ENCODE assay signal across 21 cellular contexts in the genomic region with DNA sequence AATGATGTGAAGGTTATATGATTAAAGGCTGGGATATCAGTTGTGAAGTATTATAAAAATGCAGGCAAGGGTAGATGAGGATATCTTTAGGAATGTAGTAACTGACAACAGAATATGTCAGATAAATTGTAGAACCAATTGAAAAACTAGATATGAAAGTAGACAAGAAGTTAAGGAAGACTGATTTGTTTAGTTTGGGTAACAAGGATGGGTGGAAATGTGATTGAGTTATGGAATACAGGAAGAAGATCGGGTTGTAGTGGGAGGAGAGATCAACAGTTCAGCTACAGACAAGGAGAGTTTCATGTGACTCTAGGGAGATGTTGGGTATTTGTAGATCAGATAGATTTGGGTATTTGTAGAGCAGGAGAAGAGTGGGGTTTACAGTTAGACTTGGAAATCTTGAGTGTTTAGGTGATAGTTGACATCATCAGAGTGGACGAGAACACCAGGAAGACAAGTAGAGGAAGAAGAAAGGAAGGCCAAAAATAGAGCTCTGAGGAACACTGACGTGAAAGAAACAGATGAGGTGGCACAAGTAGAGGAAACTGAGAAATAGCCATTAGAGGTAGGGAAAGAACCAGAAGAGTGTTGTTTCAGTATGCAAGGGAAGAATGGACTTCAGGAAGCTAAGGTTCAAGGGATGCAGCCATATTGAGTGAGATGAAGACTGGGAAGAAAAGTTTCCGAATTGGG. TPM values are rescaled to one million over a fixed set of nuclear protein-coding genes. Genes with fewer than 3 reads are reported as not detected.
A peak's percentile ranks its signal among the peaks of the same experiment; 100 is the strongest.
DNase-seq lines count a peak whose midpoint lies in the region; ATAC-seq and TF ChIP-seq lines count a peak whose summit lies in the region.
"Had no signal": no experiment of that assay in that cellular context is flagged by ENCODE, and none has a peak within 500 bp of the region (broad histone marks: within the 10 kb centered on the region; RNA-seq: fewer than 3 reads in every experiment).

No MANE protein-coding gene starts in this region.

- H3K27me3 Mint-ChIP-seq in activated T-helper 2 cell treated with anti-CD3 and anti-CD28 coated beads, Interferon-gamma antibody, Interleukin-2, Interleukin-4, amounts not matched to agents 10 μg/mL and 5 μg/mL and 100 μg/mL, durations not matched to agents 14 hours and 24 hours and 36 hours (ENCODE audit: low read depth) = peaks cover 10% of the 10 kb centered on the region

- H3K4me3 Mint-ChIP-seq in activated T-helper 2 cell treated with anti-CD3 and anti-CD28 coated beads, Interferon-gamma antibody, Interleukin-2, Interleukin-4, amounts not matched to agents 10 μg/mL and 5 μg/mL and 100 μg/mL, durations not matched to agents 14 hours and 24 hours and 36 hours (ENCODE audit: low read depth) = no peak overlapping the region
- H3K4me3 Mint-ChIP-seq: CD4-positive, CD25-positive, alpha-beta regulatory T cell had no signal

- H3K27me3 ChIP-seq in Karpas-422 (ENCODE audit: low read length) = no peaks in the 10 kb centered on the region
- no peaks in the 10 kb centered on the region for H3K27me3 ChIP-seq in lower lobe of right lung (ENCODE audit: low read depth)
- H3K27me3 ChIP-seq: BE2C had no signal

- H3K9me3 ChIP-seq in Karpas-422 (ENCODE audit: low read length) = no peaks in the 10 kb centered on the region
- no peaks in the 10 kb centered on the region for H3K9me3 ChIP-seq in lower lobe of right lung
- H3K9me3 ChIP-seq: A549, BE2C, MG63 had no signal

- H3K4me3 ChIP-seq in Karpas-422 (ENCODE audit: low read length) (no peak overlapping the region), lower lobe of right lung (no peak overlapping the region)
- H3K4me3 ChIP-seq: A549, MG63 had no signal

- no peak overlapping the region for H3K27ac Mint-ChIP-seq in activated T-helper 2 cell treated with anti-CD3 and anti-CD28 coated beads, Interferon-gamma antibody, Interleukin-2, Interleukin-4, amounts not matched to agents 10 μg/mL and 5 μg/mL and 100 μg/mL, durations not matched to agents 14 hours and 24 hours and 36 hours
- H3K27ac Mint-ChIP-seq: CD4-positive, CD25-positive, alpha-beta regulatory T cell had no signal

- intact Hi-C loops in activated T-helper 2 cell treated with anti-CD3 and anti-CD28 coated beads, Interferon-gamma antibody, Interleukin-2, Interleukin-4, amounts not matched to agents 10 μg/mL and 5 μg/mL and 100 μg/mL, durations not matched to agents 14 hours and 24 hours and 36 hours (cut with micrococcal nuclease) = no loop called here
- intact Hi-C loops in lower lobe of right lung (cut with DNase I) = no loop called here

- no peak for TF ChIP-seq CTCF in lower lobe of right lung (IDR thresholded peaks at IDR 0.05)

- no peaks in the 10 kb centered on the region for H3K4me1 Mint-ChIP-seq in activated T-helper 2 cell treated with anti-CD3 and anti-CD28 coated beads, Interferon-gamma antibody, Interleukin-2, Interleukin-4, amounts not matched to agents 10 μg/mL and 5 μg/mL and 100 μg/mL, durations not matched to agents 14 hours and 24 hours and 36 hours (ENCODE audit: low read depth)
- H3K4me1 Mint-ChIP-seq: CD4-positive, CD25-positive, alpha-beta regulatory T cell had no signal

- H3K9ac ChIP-seq in Karpas-422 (ENCODE audit: low read length) = no peak overlapping the region

- DNase-seq in GM03348 (ENCODE audit: low spot score) (peak; percentile 15), Karpas-422 (peak; percentile 16), amniotic epithelial cell (ENCODE audit: low read depth) (peak; percentile 59), iris pigment epithelial cell (ENCODE audit: low read depth) (peak; percentile 36), NCI-H82 (lab: John Stamatoyannopoulos, UW) (no peak), lower lobe of right lung (no peak)
- no peak for DNase-seq in activated T-helper 2 cell treated with anti-CD3 and anti-CD28 coated beads, Interferon-gamma antibody, Interleukin-2, Interleukin-4, amounts not matched to agents 10 μg/mL and 5 μg/mL and 100 μg/mL, durations not matched to agents 14 hours and 24 hours and 36 hours (ENCODE audit: low spot score)
- DNase-seq: BE2C; CD4-positive, CD25-positive, alpha-beta regulatory T cell; DMS 273 treated with DMSO at 0.1 percent for 48 hours; MG63; NCI-H1092 treated with DMSO at 0.1 percent for 48 hours; NCI-H1436 treated with DMSO at 0.1 percent for 48 hours; NCI-H2029; NCI-H345; NCI-H524; NCI-H774; Right ventricle myocardium superior; T-helper 2 cell had no signal

- H3K9me3 Mint-ChIP-seq in activated T-helper 2 cell treated with anti-CD3 and anti-CD28 coated beads, Interferon-gamma antibody, Interleukin-2, Interleukin-4, amounts not matched to agents 10 μg/mL and 5 μg/mL and 100 μg/mL, durations not matched to agents 14 hours and 24 hours and 36 hours = no peaks in the 10 kb centered on the region

- no peak overlapping the region for H2AFZ ChIP-seq in Karpas-422 (ENCODE audit: low read length)

- no peak overlapping the region for H3K27ac ChIP-seq in Karpas-422 (ENCODE audit: low read length)
- H3K27ac ChIP-seq in lower lobe of right lung = no peak overlapping the region
- H3K27ac ChIP-seq: A549 had no signal

- no peaks in the 10 kb centered on the region for H3K4me1 ChIP-seq in Karpas-422 (ENCODE audit: low read length)
- H3K4me1 ChIP-seq in lower lobe of right lung = no peaks in the 10 kb centered on the region
- H3K4me1 ChIP-seq: A549, BE2C had no signal

- H3K36me3 Mint-ChIP-seq in activated T-helper 2 cell treated with anti-CD3 and anti-CD28 coated beads, Interferon-gamma antibody, Interleukin-2, Interleukin-4, amounts not matched to agents 10 μg/mL and 5 μg/mL and 100 μg/mL, durations not matched to agents 14 hours and 24 hours and 36 hours (ENCODE audit: low read depth) = no peaks in the 10 kb centered on the region
- H3K36me3 Mint-ChIP-seq: CD4-positive, CD25-positive, alpha-beta regulatory T cell had no signal

- H3K79me2 ChIP-seq in Karpas-422 (ENCODE audit: low read length) = no peaks in the 10 kb centered on the region

- H3K4me2 ChIP-seq in Karpas-422 (ENCODE audit: low read depth, low read length, poor library complexity, severe bottlenecking) = no peak overlapping the region
- H3K4me2 ChIP-seq: A549 had no signal

- ATAC-seq in GM18909 (IDR thresholded peaks at IDR 0.05; ENCODE audit: poor library complexity, unreplicated experiment) = no peak
- ATAC-seq in lower lobe of right lung = no peak
- ATAC-seq: A549 had no signal

- no peaks in the 10 kb centered on the region for H3K36me3 ChIP-seq in Karpas-422 (ENCODE audit: insufficient read depth, low read length)
- H3K36me3 ChIP-seq in lower lobe of right lung = no peaks in the 10 kb centered on the region
- H3K36me3 ChIP-seq: BE2C, MG63 had no signal

- no peaks in the 10 kb centered on the region; the same call in 1 of the 2 replicates for H4K20me1 ChIP-seq in Karpas-422 (ENCODE audit: insufficient read depth, low read depth, low read length)

- no peaks in the 10 kb centered on the region for H3K9me2 ChIP-seq in Karpas-422 (replicated peaks; ENCODE audit: insufficient read depth, low read length)

RNA-seq across cellular contexts. Expression of a gene that starts 12.1 kb away (rescaled TPM):
- total RNA-seq in Karpas-422 (2014; rRNA removed; shearing (Covaris generic); ENCODE audit: low replicate concordance) = 38.8 and 46.0 TPM in 2 replicates
- total RNA-seq in activated T-helper 2 cell treated with anti-CD3 and anti-CD28 coated beads, Interferon-gamma antibody, Interleukin-2, Interleukin-4, amounts not matched to agents 10 μg/mL and 5 μg/mL and 100 μg/mL, durations not matched to agents 14 hours and 24 hours and 36 hours = 41.1 and 42.3 TPM in 2 replicates
- 72.7 TPM for total RNA-seq in lower lobe of right lung

RNA-seq across cellular contexts. Expression of a gene that starts 38.0 kb away (rescaled TPM):
- total RNA-seq in Karpas-422 (2014; rRNA removed; shearing (Covaris generic); ENCODE audit: low replicate concordance) = 19.8 and 24.9 TPM in 2 replicates
- 17.5 and 18.0 TPM in 2 replicates for total RNA-seq in activated T-helper 2 cell treated with anti-CD3 and anti-CD28 coated beads, Interferon-gamma antibody, Interleukin-2, Interleukin-4, amounts not matched to agents 10 μg/mL and 5 μg/mL and 100 μg/mL, durations not matched to agents 14 hours and 24 hours and 36 hours
- 12.8 TPM for total RNA-seq in lower lobe of right lung

Comparison
In these comparisons a context has a peak if more than half of its experiments do, and no peak if none do; other contexts are left out.
1. DNase-seq: peak in GM03348 (single experiment), Karpas-422 (single experiment), amniotic epithelial cell (single experiment) and iris pigment epithelial cell (single experiment); none in activated T-helper 2 cell treated with anti-CD3 and anti-CD28 coated beads, Interferon-gamma antibody, Interleukin-2, Interleukin-4, amounts not matched to agents 10 μg/mL and 5 μg/mL and 100 μg/mL, durations not matched to agents 14 hours and 24 hours and 36 hours (single experiment), NCI-H82 (single experiment) and lower lobe of right lung (single experiment).